25 cellular contexts compared by ENCODE assay signal in the genomic region with DNA sequence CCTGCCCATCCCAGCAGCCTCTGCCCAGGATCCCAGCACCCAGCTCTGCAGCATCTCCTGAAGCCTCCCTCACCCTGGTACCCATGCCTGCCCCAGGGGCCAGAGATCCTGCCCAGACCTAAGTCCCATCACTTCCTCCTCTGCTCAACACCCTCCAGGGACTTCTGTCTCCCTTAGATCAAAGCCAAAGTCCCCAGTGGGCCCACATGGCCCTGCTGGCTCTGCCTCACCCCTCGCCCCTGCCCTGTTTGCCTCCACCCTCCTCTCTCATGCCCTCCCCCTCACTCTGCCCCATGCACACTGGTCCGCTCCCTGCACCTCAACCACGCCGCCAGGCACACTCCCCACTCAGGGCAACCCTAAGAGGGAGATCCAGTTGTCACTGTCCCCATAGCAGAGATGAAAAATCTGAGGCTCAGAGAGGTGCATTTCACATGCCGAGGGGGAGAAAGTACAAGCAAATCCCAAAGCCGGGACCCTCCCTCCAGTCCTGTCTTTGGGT.
DNase-seq lines count a peak whose midpoint lies in the region; ATAC-seq, FAIRE-seq and TF ChIP-seq lines count a peak whose summit lies in the region.
"Had no signal": no experiment of that assay in that cellular context is flagged by ENCODE, and none has a peak within 500 bp of the region (broad histone marks: within the 10 kb centered on the region; RNA-seq: fewer than 3 reads in every experiment).

No MANE protein-coding gene starts in this region.

- H3K27ac ChIP-seq in right cardiac atrium (ENCODE audit: low read length) (no peak overlapping the region), Peyer's patch (no peak overlapping the region), neuronal stem cell (replicated peaks; ENCODE audit: low read length) (no peak overlapping the region), upper lobe of right lung (no peak overlapping the region)
- H3K27ac ChIP-seq: PC-9, RWPE1, SK-N-MC had no signal

- no peaks in the 10 kb centered on the region for H3K36me3 Mint-ChIP-seq in activated naive CD8-positive, alpha-beta T cell treated with anti-CD3 and anti-CD28 coated beads for 36 hours

- peak overlapping the region; percentile 88 for H2BK5ac ChIP-seq in neuronal stem cell (ENCODE audit: low read length)

- peak overlapping the region; percentile 64 for H2AK5ac ChIP-seq in neuronal stem cell (ENCODE audit: low read depth, low read length)

- no peak overlapping the region for H2BK120ac ChIP-seq in neuronal stem cell (ENCODE audit: low read depth, low read length)

- peak overlapping the region; percentile 53 for H3K18ac ChIP-seq in neuronal stem cell (ENCODE audit: low read length)

- no peak for ATAC-seq in right cardiac atrium
- ATAC-seq in left ventricle myocardium superior = no peak
- no peak for ATAC-seq in upper lobe of right lung
- ATAC-seq: GM12878 had no signal

- H4K8ac ChIP-seq in neuronal stem cell (ENCODE audit: low read depth, low read length) = no peak overlapping the region

- peaks cover 2% of the 10 kb centered on the region for H3K79me1 ChIP-seq in neuronal stem cell (ENCODE audit: low read depth, low read length)

- H3K36me3 ChIP-seq in Peyer's patch (no peaks in the 10 kb centered on the region), neuronal stem cell (replicated peaks in 1 of 2; ENCODE audit: control insufficient read depth in 2 of 2, insufficient read depth in 2 of 2, low read length in 2 of 2) (no peaks in the 10 kb centered on the region), upper lobe of right lung (no peaks in the 10 kb centered on the region)

- no peak for FAIRE-seq in frontal cortex (lab: Jason Lieb, UNC)
- FAIRE-seq: A204.1, GM12878, H1, HTR-8/SVneo had no signal

- no peak overlapping the region for H3K4me3 ChIP-seq in right cardiac atrium (ENCODE audit: low read length)
- H3K4me3 ChIP-seq in Peyer's patch = no peak overlapping the region
- no peak overlapping the region for H3K4me3 ChIP-seq in neuronal stem cell (ENCODE audit: low read length in 2 of 2)
- no peak overlapping the region for H3K4me3 ChIP-seq in upper lobe of right lung
- H3K4me3 ChIP-seq: GM12878, PC-9, SK-N-MC had no signal

- DNase-seq in right cardiac atrium = peak in 2 of 3 donors; percentile 5 to 38
- no peak for DNase-seq in left ventricle myocardium superior
- peak in 2 of 3 donors; percentile 23 to 34 for DNase-seq in Peyer's patch
- DNase-seq in neuronal stem cell (ENCODE audit: low spot score) = no peak
- peak; percentile 55 for DNase-seq in upper lobe of right lung
- DNase-seq in DMS79 treated with DMSO at 0.1 percent for 48 hours (lab: John Stamatoyannopoulos, UW) = no peak
- no peak for DNase-seq in frontal cortex (ENCODE audit: low spot score in 2 of 2)
- no peak for DNase-seq in activated naive CD8-positive, alpha-beta T cell treated with anti-CD3 and anti-CD28 coated beads for 36 hours
- DNase-seq: CD4-positive, alpha-beta T cell; COR-L47; KG1; NCI-H1092 treated with DMSO at 0.1 percent for 48 hours; NCI-H146; NCI-H2029; NCI-H2227 treated with DMSO at 0.1 percent for 48 hours; NCI-H510A; PC-9; SHP77 treated with DMSO at 0.1 percent for 48 hours had no signal

- H2BK15ac ChIP-seq in neuronal stem cell (ENCODE audit: low read length) = peak overlapping the region; percentile 32

- no peak overlapping the region for H3K9ac ChIP-seq in neuronal stem cell (ENCODE audit: low read depth, low read length, poor library complexity)

- H4K91ac ChIP-seq in neuronal stem cell (ENCODE audit: low read depth, low read length, poor library complexity) = peak overlapping the region; percentile 62

- H3K23ac ChIP-seq in neuronal stem cell (ENCODE audit: low read depth, low read length, poor library complexity) = peak overlapping the region; percentile 75

- H3K27me3 ChIP-seq in right cardiac atrium (ENCODE audit: control insufficient read depth, insufficient read depth) (no peaks in the 10 kb centered on the region), Peyer's patch (no peaks in the 10 kb centered on the region), neuronal stem cell (ENCODE audit: control insufficient read depth in 3 of 3, insufficient read depth in 3 of 3, low read depth in 1 of 3, low read length in 3 of 3) (peaks cover 0 to 29% (median 0%) of the 10 kb centered on the region in 3 experiments), upper lobe of right lung (no peaks in the 10 kb centered on the region)

- H2BK12ac ChIP-seq in neuronal stem cell (ENCODE audit: low read length) = no peak overlapping the region

- TF ChIP-seq CTCF in Peyer's patch (IDR thresholded peaks at IDR 0.05) (no peak), upper lobe of right lung (IDR thresholded peaks at IDR 0.05) (no peak)

- 88% methylated on average over 6 of the region's 6 CpGs for WGBS in right cardiac atrium
- no CpG with 5 or more reads among the region's 6 CpGs for WGBS in neuronal stem cell (ENCODE audit: extremely low coverage in 2 of 2, insufficient read length in 2 of 2, insufficient replicate concordance in 1 of 2), 2 donors

- no peak overlapping the region for H3K4me3 Mint-ChIP-seq in activated naive CD8-positive, alpha-beta T cell treated with anti-CD3 and anti-CD28 coated beads for 36 hours
- H3K4me3 Mint-ChIP-seq: B cell; CD4-positive, alpha-beta T cell had no signal

- H3K9me3 ChIP-seq in right cardiac atrium (ENCODE audit: control insufficient read depth, low read length) (no peaks in the 10 kb centered on the region), Peyer's patch (no peaks in the 10 kb centered on the region), neuronal stem cell (replicated peaks in 1 of 2; ENCODE audit: control insufficient read depth in 2 of 2, insufficient read depth in 1 of 2, low read depth in 1 of 2, low read length in 2 of 2) (no peaks in the 10 kb centered on the region), upper lobe of right lung (peaks cover 7% of the 10 kb centered on the region)

- intact Hi-C loops in right cardiac atrium (cut with DNase I) (no loop called here), left ventricle myocardium superior (cut with micrococcal nuclease) (no loop called here), upper lobe of right lung (cut with DNase I) (no loop called here)

- H3K4me1 ChIP-seq in right cardiac atrium (ENCODE audit: control insufficient read depth, insufficient read depth, low read length) = no peaks in the 10 kb centered on the region
- no peaks in the 10 kb centered on the region for H3K4me1 ChIP-seq in Peyer's patch
- peaks cover 2 to 18% of the 10 kb centered on the region in 2 donors for H3K4me1 ChIP-seq in neuronal stem cell (ENCODE audit: control insufficient read depth in 2 of 2, insufficient read depth in 1 of 2, low read depth in 1 of 2, low read length in 2 of 2)
- no peaks in the 10 kb centered on the region for H3K4me1 ChIP-seq in upper lobe of right lung

- no peak overlapping the region for H3K14ac ChIP-seq in neuronal stem cell (ENCODE audit: low read length)

- no peak overlapping the region for H3K27ac Mint-ChIP-seq in activated naive CD8-positive, alpha-beta T cell treated with anti-CD3 and anti-CD28 coated beads for 36 hours
- H3K27ac Mint-ChIP-seq: B cell; CD4-positive, alpha-beta T cell had no signal

- H3K4me1 Mint-ChIP-seq in activated naive CD8-positive, alpha-beta T cell treated with anti-CD3 and anti-CD28 coated beads for 36 hours = no peaks in the 10 kb centered on the region

- H3K4me2 ChIP-seq in neuronal stem cell (ENCODE audit: insufficient read depth, low read length, poor library complexity, severe bottlenecking) = no peak overlapping the region
- H3K4me2 ChIP-seq: PC-9 had no signal

- no peak overlapping the region for H2AFZ ChIP-seq in neuronal stem cell (ENCODE audit: low read length)
- H2AFZ ChIP-seq: PC-9 had no signal

- H3K27me3 Mint-ChIP-seq in activated naive CD8-positive, alpha-beta T cell treated with anti-CD3 and anti-CD28 coated beads for 36 hours = peaks cover 6% of the 10 kb centered on the region

- no peak for TF ChIP-seq POLR2A in Peyer's patch (IDR thresholded peaks at IDR 0.05)

- no peak overlapping the region for H3K4ac ChIP-seq in neuronal stem cell (ENCODE audit: low read length)

- H3K9me3 Mint-ChIP-seq in activated naive CD8-positive, alpha-beta T cell treated with anti-CD3 and anti-CD28 coated beads for 36 hours = no peaks in the 10 kb centered on the region
- H3K9me3 Mint-ChIP-seq: CD4-positive, alpha-beta T cell had no signal

Comparison
In these comparisons a context has a peak if more than half of its experiments do, and no peak if none do; other contexts are left out.
1. DNase-seq: peak in right cardiac atrium (2 of 3), Peyer's patch (2 of 3) and upper lobe of right lung (single experiment); none in left ventricle myocardium superior (single experiment), neuronal stem cell (single experiment), DMS79 treated with DMSO at 0.1 percent for 48 hours (single experiment), frontal cortex (0 of 2) and activated naive CD8-positive, alpha-beta T cell treated with anti-CD3 and anti-CD28 coated beads for 36 hours (single experiment).